Comparison of ENCODE assay signal across 13 cellular contexts in the genomic region with DNA sequence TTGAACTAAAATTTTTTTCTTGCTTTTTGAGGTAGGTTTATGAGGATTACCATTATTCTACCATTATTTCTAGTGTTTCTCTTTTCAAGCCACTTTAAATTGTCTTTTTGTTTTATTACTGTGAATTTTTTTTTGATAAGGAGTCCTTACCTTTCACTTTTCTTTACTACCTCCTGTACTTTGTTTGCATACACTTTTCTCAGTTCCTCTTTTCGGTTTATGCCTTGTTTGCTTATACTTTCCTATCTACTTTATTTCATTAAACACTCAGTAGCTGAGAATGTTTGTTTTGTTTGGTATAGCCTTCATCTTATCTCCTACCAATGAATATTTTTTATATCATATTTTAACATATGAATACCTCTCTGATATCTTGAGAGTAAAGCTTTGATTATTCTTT.
A peak's percentile ranks its signal among the peaks of the same experiment; 100 is the strongest.
DNase-seq lines count a peak whose midpoint lies in the region; ATAC-seq and TF ChIP-seq lines count a peak whose summit lies in the region.
"Had no signal": no experiment of that assay in that cellular context is flagged by ENCODE, and none has a peak within 500 bp of the region (broad histone marks: within the 10 kb centered on the region; RNA-seq: fewer than 3 reads in every experiment).

No MANE protein-coding gene starts in this region.

- no peak for TF ChIP-seq POLR2A in uterus (IDR thresholded peaks at IDR 0.05)

- H3K4me1 Mint-ChIP-seq in nephron progenitor cell, result no peaks in the 10 kb centered on the region
- H3K4me1 Mint-ChIP-seq: activated CD4-positive, alpha-beta memory T cell treated with anti-CD3 and anti-CD28 coated beads, Interleukin-2, amount 10 ng/mL, durations not matched to agents 7 days and 5 days; activated naive CD8-positive, alpha-beta T cell treated with anti-CD3 and anti-CD28 coated beads for 36 hours had no signal

- TF ChIP-seq CTCF in uterus (IDR thresholded peaks at IDR 0.05), result no peak
- TF ChIP-seq CTCF in nephron progenitor cell (IDR thresholded peaks at IDR 0.05), result no peak

- no peaks in the 10 kb centered on the region for H3K9me3 Mint-ChIP-seq in nephron progenitor cell
- H3K9me3 Mint-ChIP-seq: activated CD4-positive, alpha-beta memory T cell treated with anti-CD3 and anti-CD28 coated beads, Interleukin-2, amount 10 ng/mL, durations not matched to agents 7 days and 5 days; activated naive CD8-positive, alpha-beta T cell treated with anti-CD3 and anti-CD28 coated beads for 36 hours had no signal

- DNase-seq in OCI-M1 (lab: John Stamatoyannopoulos, UW), result peak; percentile 62
- no peak for DNase-seq in T-helper 2 cell
- no peak for DNase-seq in uterus
- no peak for DNase-seq in nephron progenitor cell
- DNase-seq in SK-N-DZ (ENCODE audit: low spot score), result no peak
- DNase-seq: activated CD4-positive, alpha-beta memory T cell treated with anti-CD3 and anti-CD28 coated beads, Interleukin-2, amount 10 ng/mL, durations not matched to agents 7 days and 5 days; activated naive CD8-positive, alpha-beta T cell treated with anti-CD3 and anti-CD28 coated beads for 36 hours; heart right ventricle; NCI-H2081 had no signal

- H3K36me3 Mint-ChIP-seq in nephron progenitor cell (ENCODE audit: low read depth), result no peaks in the 10 kb centered on the region
- H3K36me3 Mint-ChIP-seq: activated naive CD8-positive, alpha-beta T cell treated with anti-CD3 and anti-CD28 coated beads for 36 hours had no signal

- intact Hi-C loops in uterus (cut with DNase I; ENCODE audit: low total_unique reads), result no loop called here

- H3K4me3 Mint-ChIP-seq in nephron progenitor cell, result no peak overlapping the region
- H3K4me3 Mint-ChIP-seq: activated CD4-positive, alpha-beta memory T cell treated with anti-CD3 and anti-CD28 coated beads, Interleukin-2, amount 10 ng/mL, durations not matched to agents 7 days and 5 days; activated naive CD8-positive, alpha-beta T cell treated with anti-CD3 and anti-CD28 coated beads for 36 hours had no signal

- no peak overlapping the region for H3K4me3 ChIP-seq in uterus
- H3K4me3 ChIP-seq: BLaER1, heart right ventricle had no signal

- no peaks in the 10 kb centered on the region for H3K9me3 ChIP-seq in uterus
- H3K9me3 ChIP-seq: BLaER1, heart right ventricle had no signal

- peak; percentile 80 for ATAC-seq in GM18520 (IDR thresholded peaks at IDR 0.05; ENCODE audit: unreplicated experiment)
- ATAC-seq in GM21526 (IDR thresholded peaks at IDR 0.05; ENCODE audit: low FRiP score, unreplicated experiment), result peak; percentile 96
- peak; percentile 98 for ATAC-seq in HG03095 (IDR thresholded peaks at IDR 0.05; ENCODE audit: unreplicated experiment)
- ATAC-seq: heart right ventricle had no signal

- peaks cover 24% of the 10 kb centered on the region for H3K27me3 Mint-ChIP-seq in nephron progenitor cell (ENCODE audit: low read depth, poor library complexity)
- H3K27me3 Mint-ChIP-seq: activated CD4-positive, alpha-beta memory T cell treated with anti-CD3 and anti-CD28 coated beads, Interleukin-2, amount 10 ng/mL, durations not matched to agents 7 days and 5 days; activated naive CD8-positive, alpha-beta T cell treated with anti-CD3 and anti-CD28 coated beads for 36 hours had no signal

- no peaks in the 10 kb centered on the region for H3K36me3 ChIP-seq in uterus
- H3K36me3 ChIP-seq: BLaER1, heart right ventricle had no signal

- H3K27ac Mint-ChIP-seq in nephron progenitor cell, result no peak overlapping the region
- H3K27ac Mint-ChIP-seq: activated CD4-positive, alpha-beta memory T cell treated with anti-CD3 and anti-CD28 coated beads, Interleukin-2, amount 10 ng/mL, durations not matched to agents 7 days and 5 days; activated naive CD8-positive, alpha-beta T cell treated with anti-CD3 and anti-CD28 coated beads for 36 hours had no signal

- no peak overlapping the region for H3K27ac ChIP-seq in uterus
- H3K27ac ChIP-seq: BLaER1, heart right ventricle had no signal

- no peaks in the 10 kb centered on the region for H3K4me1 ChIP-seq in uterus
- H3K4me1 ChIP-seq: BLaER1, heart right ventricle had no signal

- H3K27me3 ChIP-seq in uterus, result peaks cover 0 to 4% of the 10 kb centered on the region in 2 donors
- H3K27me3 ChIP-seq: BLaER1, heart right ventricle had no signal
